Comparison of ENCODE assay signal across 2 cellular contexts in genomic region chr10:45454859-45455258, GRCh38.
TF ChIP-seq lines count a peak whose summit lies in the region.

No MANE protein-coding gene starts in this region.

TF ChIP-seq in liver, 16 proteins besides CTCF, POLR2A, EP300 and RAD21 (continued from another document):
- no peak for TF ChIP-seq HNF4A (conservative IDR thresholded peaks at IDR 0.05)
- no peak for TF ChIP-seq NR2F2 (IDR thresholded peaks at IDR 0.05)
- TF ChIP-seq, protein P1, sequence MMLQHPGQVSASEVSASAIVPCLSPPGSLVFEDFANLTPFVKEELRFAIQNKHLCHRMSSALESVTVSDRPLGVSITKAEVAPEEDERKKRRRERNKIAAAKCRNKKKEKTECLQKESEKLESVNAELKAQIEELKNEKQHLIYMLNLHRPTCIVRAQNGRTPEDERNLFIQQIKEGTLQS (IDR thresholded peaks at IDR 0.05): no peak
- TF ChIP-seq RXRA (IDR thresholded peaks at IDR 0.05): no peak
TF ChIP-seq in liver: peak in this region for 0.

TF ChIP-seq in HepG2, 621 proteins besides CTCF, POLR2A, EP300 and RAD21 (continued from another document):
- TF ChIP-seq THYN1 (CRISPR knock-in tag; IDR thresholded peaks at IDR 0.05; ENCODE audit: borderline replicate concordance, low read depth): no peak
- no peak for TF ChIP-seq SP1 (IDR thresholded peaks at IDR 0.05)
- TF ChIP-seq SP1 (CRISPR knock-in tag; IDR thresholded peaks at IDR 0.05): no peak
- no peak for TF ChIP-seq ZBTB42 (CRISPR knock-in tag; IDR thresholded peaks at IDR 0.05)
- TF ChIP-seq, protein P2, sequence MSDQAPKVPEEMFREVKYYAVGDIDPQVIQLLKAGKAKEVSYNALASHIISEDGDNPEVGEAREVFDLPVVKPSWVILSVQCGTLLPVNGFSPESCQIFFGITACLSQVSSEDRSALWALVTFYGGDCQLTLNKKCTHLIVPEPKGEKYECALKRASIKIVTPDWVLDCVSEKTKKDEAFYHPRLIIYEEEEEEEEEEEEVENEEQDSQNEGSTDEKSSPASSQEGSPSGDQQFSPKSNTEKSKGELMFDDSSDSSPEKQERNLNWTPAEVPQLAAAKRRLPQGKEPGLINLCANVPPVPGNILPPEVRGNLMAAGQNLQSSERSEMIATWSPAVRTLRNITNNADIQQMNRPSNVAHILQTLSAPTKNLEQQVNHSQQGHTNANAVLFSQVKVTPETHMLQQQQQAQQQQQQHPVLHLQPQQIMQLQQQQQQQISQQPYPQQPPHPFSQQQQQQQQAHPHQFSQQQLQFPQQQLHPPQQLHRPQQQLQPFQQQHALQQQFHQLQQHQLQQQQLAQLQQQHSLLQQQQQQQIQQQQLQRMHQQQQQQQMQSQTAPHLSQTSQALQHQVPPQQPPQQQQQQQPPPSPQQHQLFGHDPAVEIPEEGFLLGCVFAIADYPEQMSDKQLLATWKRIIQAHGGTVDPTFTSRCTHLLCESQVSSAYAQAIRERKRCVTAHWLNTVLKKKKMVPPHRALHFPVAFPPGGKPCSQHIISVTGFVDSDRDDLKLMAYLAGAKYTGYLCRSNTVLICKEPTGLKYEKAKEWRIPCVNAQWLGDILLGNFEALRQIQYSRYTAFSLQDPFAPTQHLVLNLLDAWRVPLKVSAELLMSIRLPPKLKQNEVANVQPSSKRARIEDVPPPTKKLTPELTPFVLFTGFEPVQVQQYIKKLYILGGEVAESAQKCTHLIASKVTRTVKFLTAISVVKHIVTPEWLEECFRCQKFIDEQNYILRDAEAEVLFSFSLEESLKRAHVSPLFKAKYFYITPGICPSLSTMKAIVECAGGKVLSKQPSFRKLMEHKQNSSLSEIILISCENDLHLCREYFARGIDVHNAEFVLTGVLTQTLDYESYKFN (CRISPR knock-in tag; conservative IDR thresholded peaks at IDR 0.05): no peak
- TF ChIP-seq PAF1 (CRISPR knock-in tag; IDR thresholded peaks at IDR 0.05): no peak
- no peak for TF ChIP-seq ZSCAN21 (CRISPR knock-in tag; IDR thresholded peaks at IDR 0.05; ENCODE audit: borderline replicate concordance)
- no peak for TF ChIP-seq ZNF383 (CRISPR knock-in tag; IDR thresholded peaks at IDR 0.05; ENCODE audit: borderline replicate concordance)
- TF ChIP-seq, protein P3, sequence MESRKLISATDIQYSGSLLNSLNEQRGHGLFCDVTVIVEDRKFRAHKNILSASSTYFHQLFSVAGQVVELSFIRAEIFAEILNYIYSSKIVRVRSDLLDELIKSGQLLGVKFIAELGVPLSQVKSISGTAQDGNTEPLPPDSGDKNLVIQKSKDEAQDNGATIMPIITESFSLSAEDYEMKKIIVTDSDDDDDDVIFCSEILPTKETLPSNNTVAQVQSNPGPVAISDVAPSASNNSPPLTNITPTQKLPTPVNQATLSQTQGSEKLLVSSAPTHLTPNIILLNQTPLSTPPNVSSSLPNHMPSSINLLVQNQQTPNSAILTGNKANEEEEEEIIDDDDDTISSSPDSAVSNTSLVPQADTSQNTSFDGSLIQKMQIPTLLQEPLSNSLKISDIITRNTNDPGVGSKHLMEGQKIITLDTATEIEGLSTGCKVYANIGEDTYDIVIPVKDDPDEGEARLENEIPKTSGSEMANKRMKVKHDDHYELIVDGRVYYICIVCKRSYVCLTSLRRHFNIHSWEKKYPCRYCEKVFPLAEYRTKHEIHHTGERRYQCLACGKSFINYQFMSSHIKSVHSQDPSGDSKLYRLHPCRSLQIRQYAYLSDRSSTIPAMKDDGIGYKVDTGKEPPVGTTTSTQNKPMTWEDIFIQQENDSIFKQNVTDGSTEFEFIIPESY (CRISPR knock-in tag; IDR thresholded peaks at IDR 0.05): no peak
